25 cellular contexts compared by ENCODE assay signal in the genomic region with DNA sequence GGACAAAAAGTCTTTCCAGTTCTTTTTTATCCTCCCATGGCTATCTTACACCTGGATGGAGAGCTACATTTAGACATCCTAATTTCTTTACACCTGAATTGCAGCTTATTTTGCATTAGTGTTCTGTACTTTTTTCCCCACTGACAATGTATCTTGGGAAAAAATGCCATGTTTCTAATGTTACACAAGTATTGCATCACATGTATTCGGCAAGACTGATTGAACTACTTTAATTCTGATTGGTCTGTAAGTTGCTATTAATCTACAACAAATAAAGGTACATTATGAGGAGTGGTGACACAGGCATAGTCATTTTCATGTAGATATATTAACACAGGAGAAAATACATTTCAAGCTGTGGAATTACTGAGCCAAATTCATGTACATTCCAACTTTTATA.
"Had no signal": no experiment of that assay in that cellular context is flagged by ENCODE, and none has a peak within 500 bp of the region (broad histone marks: within the 10 kb centered on the region; RNA-seq: fewer than 3 reads in every experiment).

No MANE protein-coding gene starts in this region.

- FAIRE-seq: keratinocyte, pancreas, small intestine had no signal

- H3K4me1 ChIP-seq: left lung, lower lobe of right lung, pancreas, prostate gland, sigmoid colon, spleen, tibial nerve, uterus had no signal

- H3K27ac ChIP-seq: left lung, lower lobe of right lung, pancreas, prostate gland, sigmoid colon, spleen, tibial nerve, uterus had no signal

- DNase-seq: hippocampal formation; kidney glomerular epithelial cell; left colon; lower lobe of right lung; mammary epithelial cell; mesenchymal stem cell; naive thymus-derived CD8-positive, alpha-beta T cell; nucleus accumbens; pancreas; posterior cingulate gyrus; retina; right cardiac atrium; sigmoid colon; small intestine; spleen; stimulated activated CD4-positive, alpha-beta T cell treated with anti-CD3 and anti-CD28 coated beads, Interleukin-4, amount 100 ng/mL, for 24 hours; stimulated activated naive CD4-positive, alpha-beta T cell; stimulated activated naive CD8-positive, alpha-beta T cell treated with anti-CD3 and anti-CD28 coated beads, Interleukin-15, amount 100 ng/mL, for 72 hours; substantia nigra; uterus had no signal

- H3K36me3 ChIP-seq: left lung, lower lobe of right lung, pancreas, prostate gland, sigmoid colon, spleen, tibial nerve, uterus had no signal

- H3K4me3 ChIP-seq: left lung, lower lobe of right lung, pancreas, prostate gland, sigmoid colon, spleen, tibial nerve, uterus had no signal

- H3K27me3 ChIP-seq: left lung, pancreas, sigmoid colon, spleen, tibial nerve, uterus had no signal

- H3K9me3 ChIP-seq: lower lobe of right lung, pancreas, prostate gland, sigmoid colon, tibial nerve, uterus had no signal

- ATAC-seq: left colon; left lung; lower lobe of right lung; naive thymus-derived CD8-positive, alpha-beta T cell; pancreas; right cardiac atrium; stimulated activated effector memory CD8-positive, alpha-beta T cell treated with anti-CD3 and anti-CD28 coated beads, Interleukin-12 subunit alpha, Interleukin-12 subunit beta, amount 100 ng/mL, for 72 hours; stimulated activated naive CD8-positive, alpha-beta T cell treated with anti-CD3 and anti-CD28 coated beads, Interleukin-15, amount 100 ng/mL, for 72 hours had no signal
